ENCODE assay signal across 30 cellular contexts in the genomic region with DNA sequence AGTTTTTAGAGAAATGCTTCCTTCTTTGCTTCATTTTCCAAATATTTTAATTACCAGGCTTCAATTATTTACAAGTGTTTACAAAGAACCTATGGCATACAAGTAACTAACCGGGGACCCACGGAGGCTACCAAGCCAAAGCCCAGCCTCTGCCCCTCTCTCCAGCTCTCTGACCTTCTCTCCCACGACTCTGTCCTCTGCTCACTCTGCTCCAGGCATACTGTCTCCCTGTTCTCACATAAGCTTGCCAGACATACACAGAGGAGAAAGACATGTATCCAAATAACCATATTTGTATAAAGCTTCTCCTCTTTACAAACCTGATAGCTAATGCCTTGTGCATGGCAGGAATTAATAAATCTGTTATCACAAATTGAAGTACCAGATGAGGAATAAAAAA.
"Had no signal": no experiment of that assay in that cellular context is flagged by ENCODE, and none has a peak within 500 bp of the region (broad histone marks: within the 10 kb centered on the region; RNA-seq: fewer than 3 reads in every experiment).

No MANE protein-coding gene starts in this region.

- H3K36me3 Mint-ChIP-seq: activated naive CD8-positive, alpha-beta T cell had no signal

- H3K27ac Mint-ChIP-seq: activated B cell treated with CpG ODN at 0.5 μM for 24 hours; activated CD8-positive, alpha-beta T cell treated with anti-CD3 and anti-CD28 coated beads for 36 hours; activated naive CD8-positive, alpha-beta T cell; activated T-helper 17 cell treated with anti-CD3 and anti-CD28 coated beads, Interleukin-2, amount 50 U/mL, for 72 hours; effector memory CD8-positive, alpha-beta T cell; T-helper 17 cell; T-helper 2 cell treated with Interferon-gamma antibody and Interleukin-4, amounts not matched to agents 5 μg/mL and 100 μg/mL, for 36 hours had no signal

- H3K36me3 ChIP-seq: WERI-Rb-1 had no signal

- H3K27me3 Mint-ChIP-seq: activated B cell treated with CpG ODN at 0.5 μM for 24 hours; activated naive CD8-positive, alpha-beta T cell; effector memory CD8-positive, alpha-beta T cell; T-helper 17 cell had no signal

- H3K4me1 Mint-ChIP-seq: activated B cell treated with CpG ODN at 0.5 μM for 24 hours; activated T-helper 17 cell treated with anti-CD3 and anti-CD28 coated beads, Interleukin-2, amount 50 U/mL, for 72 hours; central memory CD8-positive, alpha-beta T cell; T-helper 17 cell had no signal

- ATAC-seq: activated CD4-positive, CD25-positive, alpha-beta regulatory T cell treated with anti-CD3 and anti-CD28 coated beads, Interleukin-2, amount 50 U/mL, for 24 hours; activated CD8-positive, alpha-beta T cell treated with anti-CD3 and anti-CD28 coated beads for 36 hours; activated T-cell treated with anti-CD3 and anti-CD28 coated beads, Interleukin-2, amount 50 U/mL, for 4 hours; activated T-helper 17 cell treated with anti-CD3 and anti-CD28 coated beads, Interleukin-2, amount 50 U/mL, for 72 hours; body of pancreas; effector memory CD8-positive, alpha-beta T cell; esophagus mucosa; T-helper 17 cell had no signal

- H3K27me3 ChIP-seq: body of pancreas had no signal

- H3K4me3 ChIP-seq: body of pancreas had no signal

- H3K27ac ChIP-seq: body of pancreas, WERI-Rb-1 had no signal

- H3K4me1 ChIP-seq: body of pancreas had no signal

- DNase-seq: activated B cell treated with CpG ODN at 0.5 μM for 24 hours; activated CD4-positive, alpha-beta T cell treated with anti-CD3 and anti-CD28 coated beads for 48 hours; activated CD4-positive, alpha-beta T cell treated with anti-CD3 and anti-CD28 coated beads, Interleukin-2, amount 50 U/mL, for 1 hour; activated CD4-positive, alpha-beta T cell treated with anti-CD3 and anti-CD28 coated beads, Interleukin-2, amount 50 U/mL, for 48 hours; activated CD8-positive, alpha-beta memory T cell treated with anti-CD3 and anti-CD28 coated beads for 24 hours; activated CD8-positive, alpha-beta T cell treated with anti-CD3 and anti-CD28 coated beads for 36 hours; activated effector memory CD4-positive, alpha-beta T cell treated with Interleukin-2 at 50 U/mL for 16 hours; activated gamma-delta T cell treated with Interleukin-2 at 50 U/mL for 16 hours; activated naive CD4-positive, alpha-beta T cell treated with anti-CD3 and anti-CD28 coated beads, Interleukin-2, amount 50 U/mL, for 16 hours; activated naive CD4-positive, alpha-beta T cell treated with Interleukin-2 at 50 U/mL for 16 hours; activated T-cell treated with anti-CD3 and anti-CD28 coated beads, Interleukin-2, amount 50 U/mL, for 4 hours; amygdala; aorta; body of pancreas; cortex of kidney; dermis blood vessel endothelial cell; effector CD4-positive, alpha-beta T cell; effector memory CD8-positive, alpha-beta T cell; foreskin fibroblast; head of caudate nucleus; T-helper 1 cell; T-helper 17 cell; T1000; WERI-Rb-1 had no signal

- H3K4me3 Mint-ChIP-seq: activated B cell treated with CpG ODN at 0.5 μM for 24 hours; activated CD8-positive, alpha-beta T cell treated with anti-CD3 and anti-CD28 coated beads for 36 hours; activated naive CD8-positive, alpha-beta T cell; activated T-cell treated with anti-CD3 and anti-CD28 coated beads, Interleukin-2, amount 50 U/mL, for 4 hours; activated T-helper 17 cell treated with anti-CD3 and anti-CD28 coated beads, Interleukin-2, amount 50 U/mL, for 72 hours; central memory CD8-positive, alpha-beta T cell; effector memory CD8-positive, alpha-beta T cell; T-helper 17 cell; T-helper 2 cell treated with Interferon-gamma antibody and Interleukin-4, amounts not matched to agents 5 μg/mL and 100 μg/mL, for 36 hours had no signal

- H3K9me3 Mint-ChIP-seq: activated B cell treated with CpG ODN at 0.5 μM for 24 hours; activated CD8-positive, alpha-beta T cell treated with anti-CD3 and anti-CD28 coated beads for 36 hours; activated T-cell treated with anti-CD3 and anti-CD28 coated beads, Interleukin-2, amount 50 U/mL, for 4 hours; activated T-helper 17 cell treated with anti-CD3 and anti-CD28 coated beads, Interleukin-2, amount 50 U/mL, for 72 hours; central memory CD8-positive, alpha-beta T cell; T-helper 2 cell treated with Interferon-gamma antibody and Interleukin-4, amounts not matched to agents 5 μg/mL and 100 μg/mL, for 36 hours had no signal

- H3K9me3 ChIP-seq: body of pancreas had no signal
